7 cellular contexts compared by ENCODE assay signal in genomic region chr5:151729597-151729996, GRCh38. TPM values are rescaled to one million over a fixed set of nuclear protein-coding genes. Genes with fewer than 3 reads are reported as not detected.
DNase-seq lines count a peak whose midpoint lies in the region; ATAC-seq, FAIRE-seq and TF ChIP-seq lines count a peak whose summit lies in the region.
"Not testable (repeated sequence)": the region's sequence is repeated elsewhere in the genome, so short reads cannot be mapped to it uniquely, and the experiment has no call there.

No MANE protein-coding gene starts in this region.

- RAD21 ChIA-PET in GM12878 (lab: Charles Lee; ENCODE audit: unreplicated experiment): not testable (repeated sequence)

- H2AK5ac ChIP-seq in trophoblast cell (ENCODE audit: low read length): not testable (repeated sequence)

- not testable (repeated sequence) for H4K12ac ChIP-seq in trophoblast cell (ENCODE audit: low read depth, low read length)

- not testable (repeated sequence) for H3K4me2 ChIP-seq in GM23338; GM12878 (ENCODE audit: control insufficient read depth, insufficient read depth); trophoblast cell (ENCODE audit: low read length)

- H3K9me3 ChIP-seq in HUES48 (ENCODE audit: control insufficient read depth, insufficient read depth, low read length); GM12878 (replicated peaks; ENCODE audit: control insufficient read depth, insufficient read depth, low read length); trophoblast cell (ENCODE audit: insufficient read depth, low read depth, low read length): not testable (repeated sequence)

- H3K9ac ChIP-seq in HUES48 (ENCODE audit: low read depth, low read length); GM12878 (ENCODE audit: control insufficient read depth, insufficient read depth, low read length); trophoblast cell (ENCODE audit: low read length): not testable (repeated sequence)

- not testable (repeated sequence) for H3K4me1 Mint-ChIP-seq in GM23338

- FAIRE-seq in GM12878 (lab: Jason Lieb, UNC): not testable (repeated sequence)

- not testable (repeated sequence) for TF ChIP-seq EP300 in GM12878 (IDR thresholded peaks at IDR 0.05; ENCODE audit: borderline replicate concordance in 1 of 2, control insufficient read depth in 1 of 2, low read depth in 2 of 2, low read length in 2 of 2)

- H3K36me3 ChIP-seq in GM23338 (ENCODE audit: insufficient read depth); HUES48 (ENCODE audit: control insufficient read depth, insufficient read depth, low read length); GM12878 (ENCODE audit: control insufficient read depth in 2 of 2, insufficient read depth in 2 of 2, low read length in 1 of 2); trophoblast cell (ENCODE audit: control insufficient read depth in 1 of 2, insufficient read depth in 2 of 2, low read length in 2 of 2): not testable (repeated sequence)

- DNase-seq in ACHN: peak; percentile 75
- peak; percentile 56 for DNase-seq in GM23338 (ENCODE audit: low spot score)
- peak; percentile 62 for DNase-seq in RPMI7951 (ENCODE audit: low read depth)
- DNase-seq in GM12878 (ENCODE audit: low read depth, low spot score): not testable (repeated sequence)
- DNase-seq in glomerular visceral epithelial cell (ENCODE audit: extremely low spot score): peak; percentile 60
- DNase-seq in trophoblast cell: peak; percentile 88 to 96

- H3K4me3 Mint-ChIP-seq in GM23338: not testable (repeated sequence)

- peaks cover 15% of the 10 kb centered on the region for H3K27me3 Mint-ChIP-seq in GM23338 (ENCODE audit: insufficient read depth, low read depth, poor library complexity)

- not testable (repeated sequence) for H3K4me3 ChIP-seq in GM23338; HUES48 (ENCODE audit: low read depth, low read length); GM12878; trophoblast cell (ENCODE audit: low read depth, low read length)

- H2BK120ac ChIP-seq in trophoblast cell (ENCODE audit: insufficient read depth, low read length, poor library complexity): not testable (repeated sequence)

- not testable (repeated sequence) for H3K23ac ChIP-seq in trophoblast cell (ENCODE audit: low read length)

- not testable (repeated sequence) for TF ChIP-seq RAD21 in GM12878 (IDR thresholded peaks at IDR 0.05; ENCODE audit: insufficient read depth, low read depth, low read length)

- CTCF ChIA-PET in GM12878 (lab: Yijun Ruan, JAX): not testable (repeated sequence)

- not testable (repeated sequence) for TF ChIP-seq CTCF in GM23338 (conservative IDR thresholded peaks at IDR 0.05; ENCODE audit: low read depth in 2 of 2); GM12878 (IDR thresholded peaks at IDR 0.05 in 2 of 3, conservative IDR thresholded peaks at IDR 0.05 in 1 of 3; ENCODE audit: control insufficient read depth in 2 of 3, extremely low read depth in 1 of 3, insufficient read depth in 1 of 3, low read depth in 3 of 3, low read length in 3 of 3)

- not testable (repeated sequence) for H2BK5ac ChIP-seq in trophoblast cell (ENCODE audit: low read depth, low read length, poor library complexity)

- H3K79me2 ChIP-seq in GM23338 (replicated peaks; ENCODE audit: insufficient read depth); GM12878 (ENCODE audit: control insufficient read depth, insufficient read depth, low read length); trophoblast cell (ENCODE audit: control insufficient read depth, insufficient read depth, low read length, poor library complexity): not testable (repeated sequence)

- not testable (repeated sequence) for H3K27me3 ChIP-seq in GM23338 (ENCODE audit: insufficient read depth); HUES48 (ENCODE audit: control insufficient read depth, insufficient read depth, low read length); GM12878 (replicated peaks in 1 of 2; ENCODE audit: control insufficient read depth in 2 of 2, insufficient read depth in 2 of 2, low read length in 1 of 2); trophoblast cell (ENCODE audit: insufficient read depth, low read length)

- TF ChIP-seq POLR2A in GM12878 (IDR thresholded peaks at IDR 0.05; ENCODE audit: low read depth, low read length): not testable (repeated sequence)

- H3F3A ChIP-seq in GM23338 (replicated peaks; ENCODE audit: low read depth): not testable (repeated sequence)

- not testable (repeated sequence) for ATAC-seq in GM23338, GM12878

- intact Hi-C loops in GM12878 (cut with micrococcal nuclease; ENCODE audit: unreplicated experiment): not testable (repeated sequence)

- not testable (repeated sequence) for H3K4ac ChIP-seq in trophoblast cell (ENCODE audit: low read depth, low read length)

- not testable (repeated sequence) for H2AFZ ChIP-seq in GM23338; GM12878 (ENCODE audit: control insufficient read depth, low read depth, low read length); trophoblast cell (ENCODE audit: insufficient read depth, low read length, poor library complexity)

- not testable (repeated sequence) for H2BK12ac ChIP-seq in trophoblast cell (ENCODE audit: low read length)

- H4K91ac ChIP-seq in trophoblast cell (ENCODE audit: low read depth, low read length): not testable (repeated sequence)

- H3K27ac Mint-ChIP-seq in GM23338: peak overlapping the region; percentile 59; the same call in 1 of the 2 replicates

- not testable (repeated sequence) for H3K9me2 ChIP-seq in GM23338 (ENCODE audit: insufficient read depth)

- H3K36me3 Mint-ChIP-seq in GM23338 (ENCODE audit: low read depth): peaks cover 30% of the 10 kb centered on the region

- POLR2A ChIA-PET in GM12878 (lab: Charles Lee): not testable (repeated sequence)

- not testable (repeated sequence) for H3K18ac ChIP-seq in trophoblast cell (ENCODE audit: low read length)

- SMC1A ChIA-PET in GM12878 (lab: Charles Lee; ENCODE audit: uncharacterized antibody, unreplicated experiment): not testable (repeated sequence)

- H3K4me1 ChIP-seq in GM23338 (ENCODE audit: insufficient read depth); HUES48 (ENCODE audit: control insufficient read depth, insufficient read depth, low read length); GM12878 (ENCODE audit: control insufficient read depth, insufficient read depth, low read length); trophoblast cell (ENCODE audit: control insufficient read depth in 1 of 2, insufficient read depth in 2 of 2, low read length in 2 of 2): not testable (repeated sequence)

- in situ Hi-C loops in ACHN (cut with HindIII; ENCODE audit: low pct_ligation_motif_present, low pct_unique_long_range_greater_than_20kb, low sequenced_read_pairs); GM12878 (cut with MboI): not testable (repeated sequence)

- BruUV-seq in GM12878 (replicated peaks; lab: Mats Ljungman, UMichigan): TSS peak; percentile 51

- 86% methylated on average over 5 of the region's 5 CpGs for WGBS in GM12878 (ENCODE audit: insufficient coverage, insufficient replicate concordance, low lambda C conversion rate, missing lambda C conversion rate)
- WGBS in trophoblast cell (ENCODE audit: extremely low coverage, insufficient coverage, insufficient read length): no CpG with 5 or more reads among the region's 5 CpGs

- not testable (repeated sequence) for H4K8ac ChIP-seq in trophoblast cell (ENCODE audit: low read depth, low read length)

- not testable (repeated sequence) for H3K14ac ChIP-seq in trophoblast cell (ENCODE audit: low read length)

- peak overlapping the region; percentile 75; the same call in 1 of the 2 replicates for H3K27ac ChIP-seq in GM23338 (ENCODE audit: low read depth)
- H3K27ac ChIP-seq in HUES48 (ENCODE audit: low read depth, low read length): peak overlapping the region; percentile 35
- H3K27ac ChIP-seq in GM12878 (ENCODE audit: control insufficient read depth, insufficient read depth): not testable (repeated sequence)
- H3K27ac ChIP-seq in trophoblast cell (ENCODE audit: low read depth, low read length): peak overlapping the region; percentile 47

- peaks cover 36% of the 10 kb centered on the region for H3K9me3 Mint-ChIP-seq in GM23338

- H3K79me1 ChIP-seq in trophoblast cell (ENCODE audit: low read length): not testable (repeated sequence)

- H4K20me1 ChIP-seq in GM23338 (replicated peaks; ENCODE audit: insufficient read depth); GM12878 (ENCODE audit: control insufficient read depth, insufficient read depth): not testable (repeated sequence)

RNA-seq across cellular contexts. Expression of gene ATOX1, which starts 28.8 kb away (rescaled TPM):
- total RNA-seq in GM23338 (2014; rRNA removed; shearing (Covaris generic)): 118 and 123 TPM in 2 replicates
- polyA plus RNA-seq in GM23338 (2016; fragmentation: Nextera tagmentation; extraction: Ambion mirVana) (120 and 134 TPM in 2 replicates), GM12878 (2011; rRNA removed) (94.4 and 161 TPM in 2 replicates), GM12878 (2014; fragmentation: Illumina TruSeq; extraction: Trizol) (138 and 231 TPM in 2 replicates), GM12878 (2014; fragmentation: Nextera tagmentation; extraction: Ambion mirVana) (100 to 1,000 TPM; 576 to 642 TPM), GM12878 (2014; rRNA removed) (237 and 259 TPM in 2 replicates), GM12878 (2016; fragmentation: Nextera tagmentation; extraction: Ambion mirVana) (100 to 1,000 TPM; 377 to 419 TPM)
- total RNA-seq in RPMI7951 (2014; rRNA removed; shearing (Covaris generic)): 156 and 161 TPM in 2 replicates
- total RNA-seq in GM12878 (2013; cell fraction: nucleolus; rRNA removed): 94.2 and 105 TPM in 2 replicates
- total RNA-seq in GM12878 (2014; rRNA removed) (136 and 139 TPM in 2 replicates), GM12878 (2014; rRNA removed; fragmentation: Illumina TruSeq; extraction: Trizol) (130 and 139 TPM in 2 replicates), GM12878 (2021) (140 and 158 TPM in 2 replicates)
- 89.5 TPM for polyA plus RNA-seq in GM12878 (2011; ENCODE audit: low read depth)
- polyA plus RNA-seq in GM12878 (2011; cell fraction: cytosol; rRNA removed): 375 and 451 TPM in 2 replicates
- 134 and 141 TPM in 2 replicates for polyA plus RNA-seq in GM12878 (2011; cell fraction: nucleus; rRNA removed)
- polyA plus RNA-seq in GM12878 (2012): 153 and 189 TPM in 2 replicates
- polyA minus RNA-seq in GM12878 (2011; rRNA and poly(A)+ RNA removed): 179 and 269 TPM in 2 replicates
- 52.4 and 56.0 TPM in 2 replicates for polyA minus RNA-seq in GM12878 (2011; cell fraction: cytosol; rRNA and poly(A)+ RNA removed)
- polyA minus RNA-seq in GM12878 (2011; cell fraction: nucleus; rRNA and poly(A)+ RNA removed): 54.5 and 83.6 TPM in 2 replicates
- 225 and 237 TPM in 2 replicates for polyA plus RNA-seq in trophoblast cell (2013)

RNA-seq across cellular contexts. Expression of gene G3BP1, which starts 42.2 kb away (rescaled TPM):
- total RNA-seq in GM23338 (2014; rRNA removed; shearing (Covaris generic)): 323 and 345 TPM in 2 replicates
- 158 and 183 TPM in 2 replicates for polyA plus RNA-seq in GM23338 (2016; fragmentation: Nextera tagmentation; extraction: Ambion mirVana)
- total RNA-seq in RPMI7951 (2014; rRNA removed; shearing (Covaris generic)): 122 and 129 TPM in 2 replicates
- total RNA-seq in GM12878 (2013; cell fraction: nucleolus; rRNA removed): 192 and 198 TPM in 2 replicates
- 137 and 148 TPM in 2 replicates for total RNA-seq in GM12878 (2014; rRNA removed)
- total RNA-seq in GM12878 (2014; rRNA removed; fragmentation: Illumina TruSeq; extraction: Trizol): 182 and 190 TPM in 2 replicates
- 255 and 269 TPM in 2 replicates for total RNA-seq in GM12878 (2021)
- 39.6 TPM for polyA plus RNA-seq in GM12878 (2011; ENCODE audit: low read depth)
- 113 and 119 TPM in 2 replicates for polyA plus RNA-seq in GM12878 (2011; rRNA removed)
- 57.4 and 66.1 TPM in 2 replicates for polyA plus RNA-seq in GM12878 (2011; cell fraction: cytosol; rRNA removed)
- polyA plus RNA-seq in GM12878 (2011; cell fraction: nucleus; rRNA removed): 40.4 and 54.9 TPM in 2 replicates
- polyA plus RNA-seq in GM12878 (2012): 70.4 and 72.8 TPM in 2 replicates
- 158 TPM in 2 replicates for polyA plus RNA-seq in GM12878 (2014; fragmentation: Illumina TruSeq; extraction: Trizol)
- 10 to 100 TPM; 49.7 to 52.7 TPM for polyA plus RNA-seq in GM12878 (2014; fragmentation: Nextera tagmentation; extraction: Ambion mirVana)
- polyA plus RNA-seq in GM12878 (2014; rRNA removed): 86.7 and 87.0 TPM in 2 replicates
- polyA plus RNA-seq in GM12878 (2016; fragmentation: Nextera tagmentation; extraction: Ambion mirVana): 100 to 1,000 TPM; 416 to 438 TPM
- polyA minus RNA-seq in GM12878 (2011; rRNA and poly(A)+ RNA removed): 140 and 194 TPM in 2 replicates
- polyA minus RNA-seq in GM12878 (2011; cell fraction: cytosol; rRNA and poly(A)+ RNA removed): 67.5 and 113 TPM in 2 replicates
- polyA minus RNA-seq in GM12878 (2011; cell fraction: nucleus; rRNA and poly(A)+ RNA removed): 80.6 and 162 TPM in 2 replicates
- polyA plus RNA-seq in trophoblast cell (2013): 86.3 and 87.7 TPM in 2 replicates

RNA-seq across cellular contexts. Expression of gene SPARC, which starts 42.9 kb away (rescaled TPM):
- total RNA-seq in GM23338 (2014; rRNA removed; shearing (Covaris generic)): 203 and 218 TPM in 2 replicates
- polyA plus RNA-seq in GM23338 (2016; fragmentation: Nextera tagmentation; extraction: Ambion mirVana) (200 and 225 TPM in 2 replicates), GM12878 (2011; rRNA removed) (21.3 and 29.6 TPM in 2 replicates), GM12878 (2014; fragmentation: Illumina TruSeq; extraction: Trizol) (49.9 and 70.3 TPM in 2 replicates), GM12878 (2014; fragmentation: Nextera tagmentation; extraction: Ambion mirVana) (10 to 100 TPM; 42.9 to 62.5 TPM), GM12878 (2014; rRNA removed) (51.5 and 62.0 TPM in 2 replicates), GM12878 (2016; fragmentation: Nextera tagmentation; extraction: Ambion mirVana) (100 to 1,000 TPM; 141 to 154 TPM)
- 2,339 and 3,437 TPM in 2 replicates for total RNA-seq in RPMI7951 (2014; rRNA removed; shearing (Covaris generic))
- total RNA-seq in GM12878 (2013; cell fraction: nucleolus; rRNA removed): 4.7 and 7.5 TPM in 2 replicates
- total RNA-seq in GM12878 (2014; rRNA removed) (49.3 and 52.9 TPM in 2 replicates), GM12878 (2014; rRNA removed; fragmentation: Illumina TruSeq; extraction: Trizol) (40.7 and 41.6 TPM in 2 replicates), GM12878 (2021) (81.7 and 89.7 TPM in 2 replicates)
- 16.9 TPM for polyA plus RNA-seq in GM12878 (2011; ENCODE audit: low read depth)
- 27.5 and 37.0 TPM in 2 replicates for polyA plus RNA-seq in GM12878 (2011; cell fraction: cytosol; rRNA removed)
- 26.6 and 29.9 TPM in 2 replicates for polyA plus RNA-seq in GM12878 (2011; cell fraction: nucleus; rRNA removed)
- 34.9 and 54.3 TPM in 2 replicates for polyA plus RNA-seq in GM12878 (2012)
- polyA minus RNA-seq in GM12878 (2011; rRNA and poly(A)+ RNA removed): 16.0 and 23.7 TPM in 2 replicates
- polyA minus RNA-seq in GM12878 (2011; cell fraction: cytosol; rRNA and poly(A)+ RNA removed): 6.7 and 10.8 TPM in 2 replicates
- 1.9 and 3.7 TPM in 2 replicates for polyA minus RNA-seq in GM12878 (2011; cell fraction: nucleus; rRNA and poly(A)+ RNA removed)
- polyA plus RNA-seq in trophoblast cell (2013): 1,673 and 1,689 TPM in 2 replicates

Comparison
In these comparisons a context has a peak if more than half of its experiments do, and no peak if none do; other contexts are left out.
1. RNA of gene SPARC, which starts 42.9 kb away (total RNA-seq): 2,339 to 3,437 TPM in RPMI7951; 203 to 218 TPM in GM23338 and 4.7 to 89.7 TPM in GM12878; every median in the first group is over 10 times any median in the second.